16 cellular contexts compared by ENCODE assay signal in the genomic region with DNA sequence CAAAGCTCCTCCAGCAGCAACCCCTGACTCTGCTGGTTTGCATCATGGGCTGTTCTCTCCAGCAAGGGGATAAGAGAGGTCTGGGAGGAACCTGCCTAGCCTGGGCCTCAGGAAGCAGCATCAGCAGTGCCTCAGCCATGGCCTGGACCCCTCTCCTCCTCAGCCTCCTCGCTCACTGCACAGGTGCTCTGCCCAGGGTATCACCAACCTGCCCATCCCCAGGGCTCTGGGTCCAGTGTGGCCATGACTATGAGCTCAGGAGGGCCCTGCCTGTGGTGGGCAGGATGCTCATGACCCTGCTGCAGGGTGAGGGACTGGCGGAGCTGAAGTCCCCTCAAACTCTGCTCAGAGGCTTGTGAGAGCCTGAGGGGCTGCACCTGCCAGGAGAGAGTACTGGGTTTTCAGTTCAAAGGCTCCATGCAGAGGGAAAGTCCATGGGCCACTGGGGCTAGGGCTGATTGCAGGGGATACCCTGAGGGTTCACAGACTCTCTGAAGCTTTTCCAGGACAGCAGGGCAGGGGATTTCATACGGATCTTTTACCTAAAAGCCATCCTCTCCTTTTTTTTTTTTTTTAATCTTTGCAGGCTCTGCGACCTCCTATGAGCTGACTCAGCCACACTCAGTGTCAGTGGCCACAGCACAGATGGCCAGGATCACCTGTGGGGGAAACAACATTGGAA.
DNase-seq lines count a peak whose midpoint lies in the region; ATAC-seq, FAIRE-seq and TF ChIP-seq lines count a peak whose summit lies in the region.
"Had no signal": no experiment of that assay in that cellular context is flagged by ENCODE, and none has a peak within 500 bp of the region (broad histone marks: within the 10 kb centered on the region; RNA-seq: fewer than 3 reads in every experiment).

No MANE protein-coding gene starts in this region.

- H4K20me1 ChIP-seq in BLaER1 (no peaks in the 10 kb centered on the region), DOHH2 (ENCODE audit: control insufficient read depth, insufficient read depth, low read depth, low read length) (no peaks in the 10 kb centered on the region)

- peak overlapping the region; percentile 49; the same call in 1 of the 2 replicates for H3K27ac ChIP-seq in BLaER1
- peak overlapping the region; percentile 93 for H3K27ac ChIP-seq in DOHH2 (ENCODE audit: low read depth, low read length)
- H3K27ac ChIP-seq in neuronal stem cell (replicated peaks; ENCODE audit: low read length), result no peak overlapping the region
- no peak overlapping the region for H3K27ac ChIP-seq in mesenchymal stem cell (ENCODE audit: low read length, poor library complexity, severe bottlenecking)
- H3K27ac ChIP-seq: SJSA1 had no signal

- H2BK5ac ChIP-seq in neuronal stem cell (ENCODE audit: low read length), result no peak overlapping the region
- no peak overlapping the region for H2BK5ac ChIP-seq in mesenchymal stem cell (ENCODE audit: low read depth, low read length, poor library complexity, severe bottlenecking)

- H2BK15ac ChIP-seq in neuronal stem cell (ENCODE audit: low read length), result no peak overlapping the region
- H2BK15ac ChIP-seq in mesenchymal stem cell (ENCODE audit: low read depth, poor library complexity, severe bottlenecking), result no peak overlapping the region

- no peak for FAIRE-seq in HTR-8/SVneo (lab: Jason Lieb, UNC)
- FAIRE-seq: D721Med had no signal

- no peak overlapping the region for H3K18ac ChIP-seq in neuronal stem cell (ENCODE audit: low read length)
- no peak overlapping the region for H3K18ac ChIP-seq in mesenchymal stem cell (ENCODE audit: low read depth in 1 of 2, low read length in 2 of 2)

- WGBS in neuronal stem cell (ENCODE audit: extremely low coverage in 2 of 2, insufficient read length in 2 of 2, insufficient replicate concordance in 1 of 2), 2 donors, result no CpG with 5 or more reads among the region's 4 CpGs
- WGBS in mesenchymal stem cell, result 31% methylated on average over 4 of the region's 4 CpGs

- no peak overlapping the region for H3K9ac ChIP-seq in BLaER1
- H3K9ac ChIP-seq in neuronal stem cell (ENCODE audit: low read depth, low read length, poor library complexity), result peak overlapping the region; percentile 3
- no peak overlapping the region for H3K9ac ChIP-seq in mesenchymal stem cell (ENCODE audit: low read length)

- TF ChIP-seq CTCF in DOHH2 (IDR thresholded peaks at IDR 0.05; ENCODE audit: low read depth, low read length, poor library complexity, severe bottlenecking), result no peak

- 0 out of 2 replicates have a peak, but pooled peaks cover 2% of the 10 kb centered on the region for H3F3A ChIP-seq in DOHH2 (ENCODE audit: control insufficient read depth, insufficient read depth)

- no peaks in the 10 kb centered on the region for H3K36me3 ChIP-seq in BLaER1
- no peaks in the 10 kb centered on the region for H3K36me3 ChIP-seq in DOHH2 (ENCODE audit: control insufficient read depth, low read length)
- H3K36me3 ChIP-seq in neuronal stem cell (replicated peaks in 1 of 2; ENCODE audit: control insufficient read depth in 2 of 2, insufficient read depth in 2 of 2, low read length in 2 of 2), result no peaks in the 10 kb centered on the region
- no peaks in the 10 kb centered on the region for H3K36me3 ChIP-seq in mesenchymal stem cell (ENCODE audit: control insufficient read depth in 1 of 2, insufficient read depth in 2 of 2, low read depth in 1 of 2, low read length in 2 of 2)
- H3K36me3 ChIP-seq: SJSA1 had no signal

- H3K9me2 ChIP-seq in DOHH2 (replicated peaks; ENCODE audit: control insufficient read depth, low read length), result no peaks in the 10 kb centered on the region

- H3K14ac ChIP-seq in neuronal stem cell (ENCODE audit: low read length) (peak overlapping the region; percentile 82), mesenchymal stem cell (ENCODE audit: low read length in 2 of 2) (no peak overlapping the region)

- H3K79me2 ChIP-seq in DOHH2 (ENCODE audit: control insufficient read depth, low read length), result no peaks in the 10 kb centered on the region

- ATAC-seq in HG02852 (IDR thresholded peaks at IDR 0.05; ENCODE audit: unreplicated experiment), result no peak

- H3K27me3 ChIP-seq in BLaER1, result no peaks in the 10 kb centered on the region
- no peaks in the 10 kb centered on the region for H3K27me3 ChIP-seq in DOHH2 (ENCODE audit: control insufficient read depth, low read length)
- peaks cover 0 to 6% (median 5%) of the 10 kb centered on the region in 3 experiments for H3K27me3 ChIP-seq in neuronal stem cell (ENCODE audit: control insufficient read depth in 3 of 3, insufficient read depth in 3 of 3, low read depth in 1 of 3, low read length in 3 of 3)
- H3K27me3 ChIP-seq in mesenchymal stem cell (ENCODE audit: control insufficient read depth in 1 of 2, insufficient read depth in 1 of 2, low read length in 2 of 2), result peaks cover 17 to 55% of the 10 kb centered on the region in 2 experiments

- H2BK120ac ChIP-seq in neuronal stem cell (ENCODE audit: low read depth, low read length), result no peak overlapping the region
- H2BK120ac ChIP-seq in mesenchymal stem cell (ENCODE audit: low read depth, low read length), result no peak overlapping the region

- peak; percentile 33 for DNase-seq in cerebellar cortex (ENCODE audit: low spot score)
- no peak for DNase-seq in neuronal stem cell (ENCODE audit: low spot score)
- no peak for DNase-seq in HTR-8/SVneo (ENCODE audit: insufficient read length, low spot score)
- no peak for DNase-seq in mesenchymal stem cell
- DNase-seq: CD4-positive, CD25-positive, alpha-beta regulatory T cell; DMS79 treated with DMSO at 0.1 percent for 48 hours; HCEC 1CT; NCI-H1436 treated with DMSO at 0.1 percent for 48 hours; NCI-H2227 treated with DMSO at 0.1 percent for 48 hours; NCI-H526; RPMI8226 had no signal

- H2AK5ac ChIP-seq in neuronal stem cell (ENCODE audit: low read depth, low read length) (no peak overlapping the region), mesenchymal stem cell (ENCODE audit: low read length, severe bottlenecking) (no peak overlapping the region)

- no peak overlapping the region for H3K4me3 ChIP-seq in BLaER1
- H3K4me3 ChIP-seq in DOHH2 (ENCODE audit: low read length), result peak overlapping the region; percentile 27
- H3K4me3 ChIP-seq in neuronal stem cell (ENCODE audit: low read length in 2 of 2), result no peak overlapping the region
- H3K4me3 ChIP-seq in mesenchymal stem cell (ENCODE audit: insufficient read depth in 1 of 2, low read depth in 1 of 2, low read length in 2 of 2), result no peak overlapping the region
- H3K4me3 ChIP-seq: SJSA1 had no signal

- no peak overlapping the region for H4K91ac ChIP-seq in neuronal stem cell (ENCODE audit: low read depth, low read length, poor library complexity)
- no peak overlapping the region for H4K91ac ChIP-seq in mesenchymal stem cell (ENCODE audit: low read length)

- H3K4me2 ChIP-seq in BLaER1 (peak overlapping the region; percentile 59), DOHH2 (ENCODE audit: low read length) (peak overlapping the region; percentile 82), neuronal stem cell (ENCODE audit: insufficient read depth, low read length, poor library complexity, severe bottlenecking) (no peak overlapping the region), mesenchymal stem cell (ENCODE audit: low read length, poor library complexity, severe bottlenecking) (no peak overlapping the region)

- no peaks in the 10 kb centered on the region for H3K9me3 ChIP-seq in BLaER1
- H3K9me3 ChIP-seq in DOHH2 (ENCODE audit: control insufficient read depth, insufficient read depth, low read length), result no peaks in the 10 kb centered on the region
- no peaks in the 10 kb centered on the region for H3K9me3 ChIP-seq in neuronal stem cell (replicated peaks in 1 of 2; ENCODE audit: control insufficient read depth in 2 of 2, insufficient read depth in 1 of 2, low read depth in 1 of 2, low read length in 2 of 2)
- H3K9me3 ChIP-seq in mesenchymal stem cell (ENCODE audit: control insufficient read depth, low read length), result peaks cover 4% of the 10 kb centered on the region
- H3K9me3 ChIP-seq: SJSA1 had no signal

- H3K4ac ChIP-seq in neuronal stem cell (ENCODE audit: low read length) (no peak overlapping the region), mesenchymal stem cell (ENCODE audit: low read depth in 1 of 2, low read length in 2 of 2) (no peak overlapping the region)

- H2AFZ ChIP-seq in neuronal stem cell (ENCODE audit: low read length) (no peak overlapping the region), mesenchymal stem cell (ENCODE audit: low read depth, low read length) (no peak overlapping the region)

- H3K4me1 ChIP-seq in BLaER1, result peaks cover 58% of the 10 kb centered on the region
- H3K4me1 ChIP-seq in DOHH2 (ENCODE audit: control insufficient read depth, low read length), result peaks cover 67% of the 10 kb centered on the region
- H3K4me1 ChIP-seq in neuronal stem cell (ENCODE audit: control insufficient read depth in 2 of 2, insufficient read depth in 1 of 2, low read depth in 1 of 2, low read length in 2 of 2), result no peaks in the 10 kb centered on the region
- no peaks in the 10 kb centered on the region for H3K4me1 ChIP-seq in mesenchymal stem cell (ENCODE audit: control insufficient read depth, insufficient read depth, low read depth, low read length)
- H3K4me1 ChIP-seq: SJSA1 had no signal

- H3K79me1 ChIP-seq in neuronal stem cell (ENCODE audit: low read depth, low read length), result no peaks in the 10 kb centered on the region
- H3K79me1 ChIP-seq in mesenchymal stem cell (replicated peaks; ENCODE audit: low read length, poor library complexity, severe bottlenecking), result no peaks in the 10 kb centered on the region

- no peak overlapping the region for H4K8ac ChIP-seq in neuronal stem cell (ENCODE audit: low read depth, low read length)
- H4K8ac ChIP-seq in mesenchymal stem cell (ENCODE audit: low read length), result no peak overlapping the region

- H2BK12ac ChIP-seq in neuronal stem cell (ENCODE audit: low read length), result no peak overlapping the region
- no peak overlapping the region for H2BK12ac ChIP-seq in mesenchymal stem cell (ENCODE audit: low read length in 2 of 2)

- H3K23ac ChIP-seq in neuronal stem cell (ENCODE audit: low read depth, low read length, poor library complexity) (peak overlapping the region; percentile 66), mesenchymal stem cell (ENCODE audit: low read length in 2 of 2) (no peak overlapping the region)

Comparison
In these comparisons a context has a peak if more than half of its experiments do, and no peak if none do; other contexts are left out.
1. H3K27ac ChIP-seq: peak in BLaER1 (single experiment) and DOHH2 (single experiment); none in neuronal stem cell (single experiment) and mesenchymal stem cell (single experiment).
2. H3K4me2 ChIP-seq: peak in BLaER1 (single experiment) and DOHH2 (single experiment); none in neuronal stem cell (single experiment) and mesenchymal stem cell (single experiment).